Comparison of ENCODE assay signal across 7 cellular contexts in the genomic region with DNA sequence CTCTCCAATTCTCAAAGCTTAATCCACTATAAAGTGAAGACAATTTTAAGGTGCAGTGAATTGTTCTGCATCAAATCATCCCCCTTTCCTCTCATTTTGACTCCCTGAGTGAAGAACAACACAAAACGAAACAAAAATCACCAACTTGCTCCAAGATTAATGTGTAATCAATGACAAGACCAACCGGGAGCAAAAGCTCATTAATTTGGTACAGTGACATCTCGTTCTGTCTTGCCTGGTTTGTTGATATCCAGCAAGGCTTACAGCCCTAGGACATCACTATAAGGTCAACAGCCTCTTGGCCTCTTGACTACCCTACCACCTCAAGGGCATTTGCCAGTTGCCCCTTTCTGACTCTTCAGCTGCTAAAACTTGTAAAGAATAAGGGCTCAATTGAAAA.
"Had no signal": no experiment of that assay in that cellular context is flagged by ENCODE, and none has a peak within 500 bp of the region (broad histone marks: within the 10 kb centered on the region; RNA-seq: fewer than 3 reads in every experiment).

No MANE protein-coding gene starts in this region.

- H3K4me3 ChIP-seq: GM12878 had no signal

- FAIRE-seq: G401.6, GM12878, GM12891, GM12892, GM18507 had no signal

- DNase-seq: GDM1, GF-D8 had no signal

- ATAC-seq: GM12878 had no signal
